25 cellular contexts compared by ENCODE assay signal in the genomic region with DNA sequence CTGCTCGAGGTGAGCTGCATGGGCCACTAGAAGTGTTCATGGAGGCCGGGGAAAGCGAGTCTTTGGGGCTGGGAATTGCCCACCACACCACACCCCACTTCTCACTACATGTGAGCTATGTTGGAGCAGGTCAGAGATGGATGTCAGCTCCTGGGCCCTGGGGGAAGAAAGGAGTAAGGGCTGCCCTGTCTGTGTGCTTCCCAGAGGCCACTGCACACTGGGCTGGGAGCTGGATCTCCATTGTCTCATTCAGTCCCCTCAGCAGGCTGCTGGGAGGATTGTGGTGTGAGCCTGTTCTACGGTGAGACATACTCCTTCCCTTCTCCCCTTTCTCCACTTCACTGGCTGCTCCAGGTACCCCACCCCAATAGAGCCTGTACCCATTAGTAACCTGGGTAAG. TPM values are rescaled to one million over a fixed set of nuclear protein-coding genes. Genes with fewer than 3 reads are reported as not detected.
"Had no signal": no experiment of that assay in that cellular context is flagged by ENCODE, and none has a peak within 500 bp of the region (broad histone marks: within the 10 kb centered on the region; RNA-seq: fewer than 3 reads in every experiment).

No MANE protein-coding gene starts in this region.

- H3K36me3 Mint-ChIP-seq: activated CD8-positive, alpha-beta memory T cell treated with anti-CD3 and anti-CD28 coated beads, Interleukin-2, amount 10 ng/mL, durations not matched to agents 7 days and 5 days; brain; stimulated activated naive B cell treated with anti-CD40 and anti-IgM and Interleukin-4, amounts not matched to agents 10 μg/mL and 1 μg/mL and 100 μg/mL, for 72 hours; WTC11 had no signal

- H3K27ac ChIP-seq: left ventricle myocardium inferior, neutrophil had no signal

- H3K9me3 Mint-ChIP-seq: activated naive CD4-positive, alpha-beta T cell treated with anti-CD3 and anti-CD28 coated beads for 36 hours; activated T-helper 2 cell treated with anti-CD3 and anti-CD28 coated beads, Interferon-gamma antibody, Interleukin-2, Interleukin-4, amounts not matched to agents 10 μg/mL and 5 μg/mL and 100 μg/mL, durations not matched to agents 14 hours and 24 hours and 36 hours; stimulated activated naive B cell treated with anti-CD40 and anti-IgM and Interleukin-4, amounts not matched to agents 10 μg/mL and 1 μg/mL and 100 μg/mL, for 72 hours; T-helper 2 cell treated with Interferon-gamma antibody and Interleukin-4, amounts not matched to agents 5 μg/mL and 100 μg/mL, for 36 hours had no signal

- H3K9me3 ChIP-seq: left ventricle myocardium inferior, neutrophil had no signal

- ATAC-seq: activated CD4-positive, alpha-beta T cell treated with anti-CD3 and anti-CD28 coated beads for 36 hours; activated CD8-positive, alpha-beta memory T cell treated with anti-CD3 and anti-CD28 coated beads, Interleukin-2, amount 10 ng/mL, durations not matched to agents 7 days and 5 days; sciatic nerve; stimulated activated naive B cell treated with anti-CD40 and anti-IgM and Interleukin-4, amounts not matched to agents 10 μg/mL and 1 μg/mL and 100 μg/mL, for 72 hours; WTC11 had no signal

- H3K4me3 Mint-ChIP-seq: activated CD4-positive, alpha-beta T cell treated with anti-CD3 and anti-CD28 coated beads for 36 hours; activated CD8-positive, alpha-beta memory T cell treated with anti-CD3 and anti-CD28 coated beads, Interleukin-2, amount 10 ng/mL, durations not matched to agents 7 days and 5 days; activated naive CD4-positive, alpha-beta T cell treated with anti-CD3 and anti-CD28 coated beads for 36 hours; stimulated activated naive B cell treated with anti-CD40 and anti-IgM and Interleukin-4, amounts not matched to agents 10 μg/mL and 1 μg/mL and 100 μg/mL, for 72 hours; T-helper 2 cell treated with Interferon-gamma antibody and Interleukin-4, amounts not matched to agents 5 μg/mL and 100 μg/mL, for 36 hours; WTC11 had no signal

- H3K27ac Mint-ChIP-seq: activated CD4-positive, alpha-beta T cell treated with anti-CD3 and anti-CD28 coated beads for 36 hours; activated CD8-positive, alpha-beta memory T cell treated with anti-CD3 and anti-CD28 coated beads, Interleukin-2, amount 10 ng/mL, durations not matched to agents 7 days and 5 days; activated naive CD4-positive, alpha-beta T cell treated with anti-CD3 and anti-CD28 coated beads for 36 hours; activated T-helper 2 cell treated with anti-CD3 and anti-CD28 coated beads, Interferon-gamma antibody, Interleukin-2, Interleukin-4, amounts not matched to agents 10 μg/mL and 5 μg/mL and 100 μg/mL, durations not matched to agents 14 hours and 24 hours and 36 hours; stimulated activated naive B cell treated with anti-CD40 and anti-IgM and Interleukin-4, amounts not matched to agents 10 μg/mL and 1 μg/mL and 100 μg/mL, for 72 hours; T-helper 2 cell treated with Interferon-gamma antibody and Interleukin-4, amounts not matched to agents 5 μg/mL and 100 μg/mL, for 36 hours; WTC11 had no signal

- H3K36me3 ChIP-seq: left ventricle myocardium inferior, neutrophil had no signal

- H3K4me3 ChIP-seq: left ventricle myocardium inferior, smooth muscle cell had no signal

- H3K4me2 ChIP-seq: smooth muscle cell had no signal

- DNase-seq: activated CD4-positive, alpha-beta T cell treated with anti-CD3 and anti-CD28 coated beads for 36 hours; activated CD4-positive, alpha-beta T cell treated with anti-CD3 and anti-CD28 coated beads, Interleukin-2, amount 50 U/mL, for 48 hours; activated CD8-positive, alpha-beta memory T cell treated with anti-CD3 and anti-CD28 coated beads, Interleukin-2, amount 10 ng/mL, durations not matched to agents 7 days and 5 days; activated naive CD4-positive, alpha-beta T cell treated with anti-CD3 and anti-CD28 coated beads for 36 hours; activated T-cell treated with anti-CD3 and anti-CD28 coated beads, Interleukin-2, amount 50 U/mL, for 1 hour; caudate nucleus; head of caudate nucleus; kidney glomerular epithelial cell; left ventricle myocardium inferior; mammary epithelial cell; midbrain; stimulated activated CD4-positive, alpha-beta T cell treated with anti-CD3 and anti-CD28 coated beads, Interleukin-4, amount 100 ng/mL, for 4 hours; stimulated activated naive B cell treated with anti-CD40 and anti-IgM and Interleukin-4, amounts not matched to agents 10 μg/mL and 1 μg/mL and 100 μg/mL, for 72 hours had no signal

- FAIRE-seq: colon, frontal cortex, TTC549 had no signal

RNA-seq across cellular contexts. Expression of gene FIGNL2, which starts 10.5 kb away (rescaled TPM):
- polyA plus RNA-seq: mammary epithelial cell had no signal

RNA-seq across cellular contexts. Expression of gene ANKRD33, which starts 49.9 kb away (rescaled TPM):
- total RNA-seq: activated CD4-positive, alpha-beta T cell treated with anti-CD3 and anti-CD28 coated beads for 36 hours; activated CD8-positive, alpha-beta memory T cell treated with anti-CD3 and anti-CD28 coated beads, Interleukin-2, amount 10 ng/mL, durations not matched to agents 7 days and 5 days; activated naive CD4-positive, alpha-beta T cell treated with anti-CD3 and anti-CD28 coated beads for 36 hours; activated T-helper 2 cell treated with anti-CD3 and anti-CD28 coated beads, Interferon-gamma antibody, Interleukin-2, Interleukin-4, amounts not matched to agents 10 μg/mL and 5 μg/mL and 100 μg/mL, durations not matched to agents 14 hours and 24 hours and 36 hours; frontal cortex; left ventricle myocardium inferior; mammary epithelial cell; smooth muscle cell; urinary bladder had no signal
- polyA plus RNA-seq: esophagus, mammary epithelial cell, urinary bladder had no signal
